Comparison of ENCODE assay signal across 1 cellular context in genomic region chr1:9066945-9067807, GRCh38.
TF ChIP-seq lines count a peak whose summit lies in the region.

No MANE protein-coding gene starts in this region.

TF ChIP-seq in HepG2, 621 proteins besides CTCF, POLR2A, EP300 and RAD21 (continued from another document and continues in another):
- TF ChIP-seq ZUFSP (CRISPR knock-in tag; IDR thresholded peaks at IDR 0.05; ENCODE audit: borderline replicate concordance) (no peak), NR2C2 (CRISPR knock-in tag; IDR thresholded peaks at IDR 0.05; ENCODE audit: borderline replicate concordance) (no peak), TEF (CRISPR knock-in tag; IDR thresholded peaks at IDR 0.05) (no peak), ZNF335 (CRISPR knock-in tag; IDR thresholded peaks at IDR 0.05) (peak; percentile 86; the same call in 1 of the 2 replicates), ZNF564 (CRISPR knock-in tag; IDR thresholded peaks at IDR 0.05) (no peak), LBX2 (CRISPR knock-in tag; IDR thresholded peaks at IDR 0.05; ENCODE audit: borderline replicate concordance) (peak; percentile 76; the same call in 1 of the 2 replicates), ZNF282 (IDR thresholded peaks at IDR 0.05; ENCODE audit: partially characterized antibody) (no peak), SRY (CRISPR knock-in tag; IDR thresholded peaks at IDR 0.05) (no peak), REXO4 (CRISPR knock-in tag; IDR thresholded peaks at IDR 0.05; ENCODE audit: borderline replicate concordance) (no peak), CENPBD1 (CRISPR knock-in tag; IDR thresholded peaks at IDR 0.05; ENCODE audit: borderline replicate concordance, low read depth) (no peak), JUN (CRISPR knock-in tag; IDR thresholded peaks at IDR 0.05) (peak; percentile 42; the same call in 1 of the 2 replicates), ZNF124 (CRISPR knock-in tag; IDR thresholded peaks at IDR 0.05) (no peak), FOXP4 (CRISPR knock-in tag; IDR thresholded peaks at IDR 0.05) (no peak), ZNF773 (CRISPR knock-in tag; IDR thresholded peaks at IDR 0.05; ENCODE audit: borderline replicate concordance) (no peak), STAG1 (CRISPR knock-in tag; IDR thresholded peaks at IDR 0.05) (no peak), MXD1 (CRISPR knock-in tag; IDR thresholded peaks at IDR 0.05) (peak; percentile 74; the same call in 1 of the 2 replicates), HNF1A (IDR thresholded peaks at IDR 0.05; ENCODE audit: low read depth) (no peak), HNF1A (CRISPR knock-in tag; IDR thresholded peaks at IDR 0.05; ENCODE audit: borderline replicate concordance) (no peak), CENPX (CRISPR knock-in tag; IDR thresholded peaks at IDR 0.05) (no peak), ZNF670 (CRISPR knock-in tag; IDR thresholded peaks at IDR 0.05; ENCODE audit: borderline replicate concordance) (0 out of 2 replicates have a peak, but pooled peaks have one; percentile 26), POGZ (CRISPR knock-in tag; IDR thresholded peaks at IDR 0.05) (no peak; the same call in 1 of the 2 replicates), PREB (CRISPR knock-in tag; IDR thresholded peaks at IDR 0.05) (no peak), CBX2 (IDR thresholded peaks at IDR 0.05; ENCODE audit: low read depth, low read length) (no peak), CBX2 (CRISPR knock-in tag; IDR thresholded peaks at IDR 0.05; ENCODE audit: low read depth) (no peak), RXRB (CRISPR knock-in tag; IDR thresholded peaks at IDR 0.05; ENCODE audit: borderline replicate concordance) (0 out of 2 replicates have a peak, but pooled peaks have one; percentile 49), ZXDC (CRISPR knock-in tag; IDR thresholded peaks at IDR 0.05) (no peak), TEAD2 (CRISPR knock-in tag; IDR thresholded peaks at IDR 0.05) (no peak), ZSCAN25 (CRISPR knock-in tag; IDR thresholded peaks at IDR 0.05) (peak; percentile 24; the same call in 1 of the 2 replicates), PTBP1 (IDR thresholded peaks at IDR 0.05; ENCODE audit: low read depth, low read length, poor library complexity, severe bottlenecking) (no peak), NONO (IDR thresholded peaks at IDR 0.05) (no peak), NONO (CRISPR knock-in tag; conservative IDR thresholded peaks at IDR 0.05) (no peak), TCF7L2 (IDR thresholded peaks at IDR 0.05; ENCODE audit: low read depth, low read length) (no peak), TGIF2 (CRISPR knock-in tag; IDR thresholded peaks at IDR 0.05) (no peak), RBAK (CRISPR knock-in tag; IDR thresholded peaks at IDR 0.05) (no peak), ZNF431 (CRISPR knock-in tag; IDR thresholded peaks at IDR 0.05; ENCODE audit: borderline replicate concordance, low read depth) (peak; percentile 87), RFXAP (CRISPR knock-in tag; IDR thresholded peaks at IDR 0.05; ENCODE audit: borderline replicate concordance) (no peak), ZNF326 (CRISPR knock-in tag; IDR thresholded peaks at IDR 0.05; ENCODE audit: borderline replicate concordance) (no peak), MTERF4 (CRISPR knock-in tag; IDR thresholded peaks at IDR 0.05) (no peak; the same call in 1 of the 2 replicates), HNRNPUL1 (IDR thresholded peaks at IDR 0.05; ENCODE audit: low read depth, low read length) (no peak), ZNF674 (CRISPR knock-in tag; IDR thresholded peaks at IDR 0.05; ENCODE audit: low read depth) (no peak), ONECUT2 (CRISPR knock-in tag; IDR thresholded peaks at IDR 0.05) (no peak), MYC (CRISPR knock-in tag; IDR thresholded peaks at IDR 0.05; ENCODE audit: borderline replicate concordance) (peak; percentile 85), NFYB (CRISPR knock-in tag; IDR thresholded peaks at IDR 0.05) (no peak), KDM3A (CRISPR knock-in tag; IDR thresholded peaks at IDR 0.05; ENCODE audit: low read depth) (no peak), ZBTB3 (CRISPR knock-in tag; IDR thresholded peaks at IDR 0.05; ENCODE audit: borderline replicate concordance, low read depth) (no peak), IKZF5 (CRISPR knock-in tag; IDR thresholded peaks at IDR 0.05) (peak; percentile 35; the same call in 1 of the 2 replicates), ZSCAN9 (CRISPR knock-in tag; IDR thresholded peaks at IDR 0.05; ENCODE audit: borderline replicate concordance) (peak; percentile 67; the same call in 1 of the 2 replicates), ZNF34 (CRISPR knock-in tag; IDR thresholded peaks at IDR 0.05; ENCODE audit: borderline replicate concordance) (no peak), ASH2L (IDR thresholded peaks at IDR 0.05; ENCODE audit: insufficient read length, low read depth, low read length) (no peak), ZNF788 (CRISPR knock-in tag; IDR thresholded peaks at IDR 0.05; ENCODE audit: borderline replicate concordance) (0 out of 2 replicates have a peak, but pooled peaks have one; percentile 22), TRIM22 (IDR thresholded peaks at IDR 0.05) (no peak)
